ENCODE assay signal across 8 cellular contexts in genomic region chr7:142603870-142604448, GRCh38.
DNase-seq lines count a peak whose midpoint lies in the region; ATAC-seq, FAIRE-seq and TF ChIP-seq lines count a peak whose summit lies in the region.

No MANE protein-coding gene starts in this region.

- TF ChIP-seq CTCF in endothelial cell of umbilical vein (IDR thresholded peaks at IDR 0.05; ENCODE audit: extremely low read depth in 1 of 2, insufficient read depth in 1 of 2, low read depth in 1 of 2, low read length in 2 of 2) (peak; percentile 67 to 75), nephron progenitor cell (IDR thresholded peaks at IDR 0.05) (peak; percentile 78)

- H3K36me3 Mint-ChIP-seq in nephron progenitor cell (ENCODE audit: low read depth): no peaks in the 10 kb centered on the region

- H4K20me1 ChIP-seq in endothelial cell of umbilical vein (replicated peaks; ENCODE audit: control insufficient read depth, extremely low read depth, insufficient read depth, low read length): no peaks in the 10 kb centered on the region

- peaks cover 27% of the 10 kb centered on the region for H3K27me3 Mint-ChIP-seq in nephron progenitor cell (ENCODE audit: low read depth, poor library complexity)

- H3K79me2 ChIP-seq in endothelial cell of umbilical vein (ENCODE audit: control insufficient read depth, insufficient read depth, low read length): no peaks in the 10 kb centered on the region

- H3K9ac ChIP-seq in endothelial cell of umbilical vein (replicated peaks; ENCODE audit: extremely low read depth, insufficient read depth, low read length): no peak overlapping the region

- no peaks in the 10 kb centered on the region for H3K9me1 ChIP-seq in endothelial cell of umbilical vein (replicated peaks; ENCODE audit: control insufficient read depth, extremely low read depth, insufficient read depth, low read length)

- H3K9me3 ChIP-seq in HAP-1: no peaks in the 10 kb centered on the region
- no peaks in the 10 kb centered on the region for H3K9me3 ChIP-seq in endothelial cell of umbilical vein (replicated peaks; ENCODE audit: control insufficient read depth, insufficient read depth, low read length)

- no peak for TF ChIP-seq POLR2A in endothelial cell of umbilical vein (IDR thresholded peaks at IDR 0.05; ENCODE audit: low read depth, low read length)

- no peak for FAIRE-seq in endothelial cell of umbilical vein (lab: Jason Lieb, UNC)

- H3K27ac ChIP-seq in endothelial cell of umbilical vein (ENCODE audit: insufficient read depth, low read depth, low read length): no peak overlapping the region

- no peak for ATAC-seq in GM19397 (IDR thresholded peaks at IDR 0.05; ENCODE audit: unreplicated experiment)
- ATAC-seq in GM18519 (IDR thresholded peaks at IDR 0.05; ENCODE audit: low FRiP score, unreplicated experiment): no peak

- peak overlapping the region; percentile 71 for H2AFZ ChIP-seq in endothelial cell of umbilical vein (ENCODE audit: low read depth, low read length)

- no peak overlapping the region for H3K4me3 Mint-ChIP-seq in nephron progenitor cell

- peak overlapping the region; percentile 95 for H3K4me2 ChIP-seq in endothelial cell of umbilical vein (ENCODE audit: insufficient read depth, low read length)

- H3K4me1 ChIP-seq in HAP-1 (no peaks in the 10 kb centered on the region), endothelial cell of umbilical vein (ENCODE audit: control insufficient read depth, extremely low read depth, insufficient read depth, low read length) (peaks cover 7% of the 10 kb centered on the region)

- H3K27ac Mint-ChIP-seq in nephron progenitor cell: no peak overlapping the region

- H3K4me1 Mint-ChIP-seq in nephron progenitor cell: no peaks in the 10 kb centered on the region

- H3K36me3 ChIP-seq in HAP-1 (replicated peaks) (no peaks in the 10 kb centered on the region), endothelial cell of umbilical vein (ENCODE audit: control insufficient read depth in 2 of 2, extremely low read depth in 1 of 2, insufficient read depth in 2 of 2, low read length in 2 of 2) (no peaks in the 10 kb centered on the region)

- no TSS peak for BruUV-seq in endothelial cell of umbilical vein (replicated peaks; lab: Mats Ljungman, UMichigan)

- H3K27me3 ChIP-seq in HAP-1 (ENCODE audit: low read depth) (peaks cover 11% of the 10 kb centered on the region), endothelial cell of umbilical vein (ENCODE audit: control insufficient read depth in 2 of 2, insufficient read depth in 2 of 2, low read length in 2 of 2) (no peaks in the 10 kb centered on the region)

- H3K9me3 Mint-ChIP-seq in nephron progenitor cell: no peaks in the 10 kb centered on the region

- dilution Hi-C loops in endothelial cell of umbilical vein (cut with MboI; ENCODE audit: extremely low pct_ligation_motif_present, low sequenced_read_pairs): no loop called here

- no peak overlapping the region for H3K4me3 ChIP-seq in HAP-1
- H3K4me3 ChIP-seq in endothelial cell of umbilical vein (replicated peaks in 1 of 3; ENCODE audit: insufficient read depth in 1 of 3, low read depth in 1 of 3, low read length in 3 of 3): peak overlapping the region in 2 of 3 experiments; percentile 45 to 68

- in situ Hi-C loops in HAP-1 (cut with MboI; ENCODE audit: low sequenced_read_pairs): loop anchor here (25.0 kb wide), 1 partner anchor 608 kb away; the partner anchor contains the start of gene TAS2R40

- CTCF ChIA-PET in endothelial cell of umbilical vein (lab: Charles Lee): interaction anchor here (0.6 to 6.1 kb wide), 48 partner anchors 9 to 636 kb away, joined by 3 to 86 read pairs (median 6); partner anchors contain the start of gene EPHB6

- DNase-seq in EL (peak; percentile 70), HAP-1 (ENCODE audit: low spot score in 2 of 2) (peak; percentile 44 to 72), NCI-H2196 (lab: John Stamatoyannopoulos, UW; ENCODE audit: unreplicated experiment) (peak; percentile 64), endothelial cell of umbilical vein (ENCODE audit: low read depth, low spot score) (peak; percentile 71), nephron progenitor cell (peak; percentile 70)
- peak; percentile 29 to 59 for DNase-seq in activated CD4-positive, alpha-beta T cell treated with anti-CD3 and anti-CD28 coated beads for 4 hours

- POLR2A ChIA-PET in endothelial cell of umbilical vein (lab: Charles Lee): no interaction called here

- intact Hi-C loops in endothelial cell of umbilical vein (cut with micrococcal nuclease): loop anchor here (1.0 to 10.0 kb wide), 9 partner anchors 28 to 399 kb away; no protein-coding TSS in a partner anchor

TF ChIP-seq in endothelial cell of umbilical vein, 7 proteins besides CTCF, POLR2A, EP300 and RAD21:
- TF ChIP-seq FOS (IDR thresholded peaks at IDR 0.05; ENCODE audit: borderline replicate concordance, insufficient read depth, low read length) (no peak), GATA2 (IDR thresholded peaks at IDR 0.05; ENCODE audit: insufficient read depth, insufficient read length, low read depth, low read length) (no peak), MYC (IDR thresholded peaks at IDR 0.05; ENCODE audit: low read depth, low read length) (no peak), POLR2AphosphoS5 (IDR thresholded peaks at IDR 0.05; ENCODE audit: insufficient read depth, low read depth, low read length) (no peak), EZH2 (IDR thresholded peaks at IDR 0.05; ENCODE audit: borderline replicate concordance, low read depth, low read length, severe bottlenecking) (no peak), JUN (IDR thresholded peaks at IDR 0.05; ENCODE audit: borderline replicate concordance, insufficient read depth, insufficient read length, low read depth) (no peak)
- TF ChIP-seq, protein P1, sequence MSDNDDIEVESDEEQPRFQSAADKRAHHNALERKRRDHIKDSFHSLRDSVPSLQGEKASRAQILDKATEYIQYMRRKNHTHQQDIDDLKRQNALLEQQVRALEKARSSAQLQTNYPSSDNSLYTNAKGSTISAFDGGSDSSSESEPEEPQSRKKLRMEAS (IDR thresholded peaks at IDR 0.05; ENCODE audit: insufficient read depth, insufficient read length): no peak
